In genomic region chr1:65062339-65062738, GRCh38 we compare ENCODE assay signal across 20 cellular contexts.
DNase-seq lines count a peak whose midpoint lies in the region; ATAC-seq, FAIRE-seq and TF ChIP-seq lines count a peak whose summit lies in the region.
"Had no signal": no experiment of that assay in that cellular context is flagged by ENCODE, and none has a peak within 500 bp of the region (broad histone marks: within the 10 kb centered on the region; RNA-seq: fewer than 3 reads in every experiment).

No MANE protein-coding gene starts in this region.

- TF ChIP-seq RAD21 in GM12878 (IDR thresholded peaks at IDR 0.05; ENCODE audit: insufficient read depth, low read depth, low read length) (no peak), SK-N-SH (IDR thresholded peaks at IDR 0.05; ENCODE audit: low read length) (no peak)

- 78% methylated on average over 2 of the region's 2 CpGs for WGBS in GM12878 (ENCODE audit: insufficient coverage, insufficient replicate concordance, low lambda C conversion rate, missing lambda C conversion rate)
- WGBS in SK-N-SH (ENCODE audit: low lambda C conversion rate), result 82% methylated on average over 2 of the region's 2 CpGs

- H3K4me2 ChIP-seq in GM12878 (ENCODE audit: control insufficient read depth, insufficient read depth) (no peak overlapping the region), SK-N-SH (no peak overlapping the region)

- no peak for TF ChIP-seq EP300 in GM12878 (IDR thresholded peaks at IDR 0.05; ENCODE audit: borderline replicate concordance in 1 of 2, control insufficient read depth in 1 of 2, low read depth in 2 of 2, low read length in 2 of 2)
- no peak for TF ChIP-seq EP300 in SK-N-SH (IDR thresholded peaks at IDR 0.05; ENCODE audit: borderline replicate concordance in 1 of 2, low read depth in 1 of 2, low read length in 1 of 2)

- peak overlapping the region; percentile 38 to 72 (median 43) for H3K27ac Mint-ChIP-seq in CD4-positive, CD25-positive, alpha-beta regulatory T cell
- H3K27ac Mint-ChIP-seq: activated CD4-positive, alpha-beta memory T cell treated with anti-CD3 and anti-CD28 coated beads for 36 hours; HFFc6 had no signal

- H3K4me1 ChIP-seq in CD4-positive, CD25-positive, alpha-beta regulatory T cell (ENCODE audit: control insufficient read depth, insufficient read depth, low read length, poor library complexity, severe bottlenecking), result peaks cover 40% of the 10 kb centered on the region
- H3K4me1 ChIP-seq in HEK293 (ENCODE audit: control insufficient read depth, insufficient read depth, low read length) (peaks cover 11% of the 10 kb centered on the region; the same call in 1 of the 2 replicates), GM12878 (ENCODE audit: control insufficient read depth, insufficient read depth, low read length) (no peaks in the 10 kb centered on the region), gastrocnemius medialis (peaks cover 83 to 85% of the 10 kb centered on the region in 2 donors), SK-N-SH (ENCODE audit: control insufficient read depth in 1 of 2, insufficient read depth in 2 of 2, low read depth in 1 of 2, low read length in 1 of 2) (peaks cover 8 to 12% of the 10 kb centered on the region in 2 experiments; a peak in 3 of 4 replicates)

- intact Hi-C loops in GM12878 (cut with micrococcal nuclease; ENCODE audit: unreplicated experiment) (no loop called here), gastrocnemius medialis (cut with DNase I; ENCODE audit: low total_unique reads) (loop anchor here (10.0 kb wide), 1 partner anchor 622 kb away; no protein-coding TSS in a partner anchor)

- H3K9me3 ChIP-seq in CD4-positive, CD25-positive, alpha-beta regulatory T cell (ENCODE audit: control insufficient read depth in 2 of 2, low read length in 2 of 2), result no peaks in the 10 kb centered on the region
- H3K9me3 ChIP-seq in HEK293 (ENCODE audit: control insufficient read depth, insufficient read depth, low read depth, low read length) (no peaks in the 10 kb centered on the region), GM12878 (replicated peaks; ENCODE audit: control insufficient read depth, insufficient read depth, low read length) (no peaks in the 10 kb centered on the region), gastrocnemius medialis (no peaks in the 10 kb centered on the region), SK-N-SH (no peaks in the 10 kb centered on the region)
- H3K9me3 ChIP-seq: MG63, prostate gland had no signal

- RAD21 ChIA-PET in GM12878 (lab: Charles Lee; ENCODE audit: unreplicated experiment), result interaction anchor here (0.5 to 2.0 kb wide), 5 partner anchors 13 to 1193 kb away, joined by 3 to 6 read pairs (median 4); no protein-coding TSS in a partner anchor

- TF ChIP-seq POLR2A in GM12878 (IDR thresholded peaks at IDR 0.05; ENCODE audit: low read depth, low read length), result no peak
- no peak for TF ChIP-seq POLR2A in gastrocnemius medialis (IDR thresholded peaks at IDR 0.05)

- TF ChIP-seq CTCF in HEK293 (tag by site-specific recombination; IDR thresholded peaks at IDR 0.05), result no peak
- TF ChIP-seq CTCF in GM12878 (IDR thresholded peaks at IDR 0.05 in 2 of 3, conservative IDR thresholded peaks at IDR 0.05 in 1 of 3; ENCODE audit: control insufficient read depth in 2 of 3, extremely low read depth in 1 of 3, insufficient read depth in 1 of 3, low read depth in 3 of 3, low read length in 3 of 3), result no peak
- TF ChIP-seq CTCF in gastrocnemius medialis (IDR thresholded peaks at IDR 0.05 in 4 of 5, conservative IDR thresholded peaks at IDR 0.05 in 1 of 5), result no peak
- TF ChIP-seq CTCF in SK-N-SH (IDR thresholded peaks at IDR 0.05), result no peak

- H3K79me2 ChIP-seq in GM12878 (ENCODE audit: control insufficient read depth, insufficient read depth, low read length), result no peaks in the 10 kb centered on the region
- H3K79me2 ChIP-seq in SK-N-SH (ENCODE audit: insufficient read depth), result peaks cover 6% of the 10 kb centered on the region; the same call in 1 of the 2 replicates

- SMC1A ChIA-PET in GM12878 (lab: Charles Lee; ENCODE audit: uncharacterized antibody, unreplicated experiment), result interaction anchor here (0.6 to 3.4 kb wide), 9 partner anchors 8 to 1181 kb away, joined by 3 to 16 read pairs (median 3); no protein-coding TSS in a partner anchor

- H4K20me1 ChIP-seq in GM12878 (ENCODE audit: control insufficient read depth, insufficient read depth) (no peaks in the 10 kb centered on the region), SK-N-SH (ENCODE audit: insufficient read depth) (peaks cover 6% of the 10 kb centered on the region; the same call in 1 of the 2 replicates)

- no peak overlapping the region for H2AFZ ChIP-seq in GM12878 (ENCODE audit: control insufficient read depth, low read depth, low read length)
- no peak overlapping the region for H2AFZ ChIP-seq in SK-N-SH (ENCODE audit: low read depth)

- peak overlapping the region in 3 of 4 donors; percentile 41 to 80 (median 52) for H3K4me3 Mint-ChIP-seq in CD4-positive, CD25-positive, alpha-beta regulatory T cell
- H3K4me3 Mint-ChIP-seq: activated CD4-positive, alpha-beta memory T cell treated with anti-CD3 and anti-CD28 coated beads for 36 hours; HFFc6 had no signal

- POLR2A ChIA-PET in HEK293 (lab: Yijun Ruan, JAX), result no interaction called here
- POLR2A ChIA-PET in GM12878 (lab: Charles Lee), result no interaction called here
- POLR2A ChIA-PET in SK-N-SH (lab: Yijun Ruan, JAX), result no interaction called here

- peak overlapping the region; percentile 39 for H3K27ac ChIP-seq in CD4-positive, CD25-positive, alpha-beta regulatory T cell (ENCODE audit: insufficient read depth, low read length, poor library complexity, severe bottlenecking)
- H3K27ac ChIP-seq in HEK293 (ENCODE audit: extremely low read depth, low read depth, low read length) (no peak overlapping the region), GM12878 (ENCODE audit: control insufficient read depth, insufficient read depth) (no peak overlapping the region), gastrocnemius medialis (peak overlapping the region; percentile 1 to 66 (median 54)), SK-N-SH (ENCODE audit: low read depth in 2 of 2, low read length in 1 of 2) (no peak overlapping the region)
- H3K27ac ChIP-seq: C4-2B, prostate gland had no signal

- H3K36me3 ChIP-seq in CD4-positive, CD25-positive, alpha-beta regulatory T cell (ENCODE audit: control insufficient read depth, insufficient read depth, low read length), result peaks cover 13% of the 10 kb centered on the region
- H3K36me3 ChIP-seq in HEK293 (ENCODE audit: control insufficient read depth in 2 of 2, insufficient read depth in 1 of 2, low read length in 2 of 2) (peaks cover 2 to 13% of the 10 kb centered on the region in 2 experiments; a peak in 2 of 3 replicates), GM12878 (ENCODE audit: control insufficient read depth in 2 of 2, insufficient read depth in 2 of 2, low read length in 1 of 2) (no peaks in the 10 kb centered on the region), gastrocnemius medialis (peaks cover 0 to 12% of the 10 kb centered on the region in 2 donors), SK-N-SH (replicated peaks in 1 of 2; ENCODE audit: control insufficient read depth in 1 of 2, insufficient read depth in 2 of 2, low read length in 1 of 2) (peaks cover 0 to 9% of the 10 kb centered on the region in 2 experiments)
- H3K36me3 ChIP-seq: MG63, prostate gland had no signal

- DNase-seq in CD4-positive, CD25-positive, alpha-beta regulatory T cell, result no peak
- DNase-seq in GM12878 (ENCODE audit: low read depth, low spot score), result no peak
- DNase-seq in gastrocnemius medialis, result no peak
- no peak for DNase-seq in HK-2 (ENCODE audit: unreplicated experiment)
- no peak for DNase-seq in T-helper 2 cell
- DNase-seq in SK-N-SH, result no peak
- DNase-seq: activated CD4-positive, alpha-beta memory T cell treated with anti-CD3 and anti-CD28 coated beads for 36 hours; activated gamma-delta T cell treated with Interleukin-2 at 50 U/mL for 16 hours; amygdala; DMS 273 treated with DMSO at 0.1 percent for 48 hours; HFFc6; MG63; NCI-H2081 treated with DMSO at 0.1 percent for 48 hours; NCI-H446; stimulated activated CD4-positive, alpha-beta T cell treated with anti-CD3 and anti-CD28 coated beads, Interleukin-1b, Interleukin-23, amount 100 ng/mL, for 48 hours had no signal

- H3K27me3 ChIP-seq in CD4-positive, CD25-positive, alpha-beta regulatory T cell (ENCODE audit: control insufficient read depth, insufficient read depth, low read length), result no peaks in the 10 kb centered on the region
- H3K27me3 ChIP-seq in GM12878 (replicated peaks in 1 of 2; ENCODE audit: control insufficient read depth in 2 of 2, insufficient read depth in 2 of 2, low read length in 1 of 2) (peaks cover 3 to 4% of the 10 kb centered on the region in 2 experiments; a peak in 3 of 4 replicates), gastrocnemius medialis (no peaks in the 10 kb centered on the region), SK-N-SH (ENCODE audit: insufficient read depth) (no peaks in the 10 kb centered on the region)
- H3K27me3 ChIP-seq: MG63 had no signal

- ATAC-seq in CD4-positive, CD25-positive, alpha-beta regulatory T cell (ENCODE audit: low read depth in 2 of 2), result no peak
- ATAC-seq in GM12878, result no peak
- ATAC-seq in gastrocnemius medialis, result no peak

- H3F3A ChIP-seq in SK-N-SH (replicated peaks; ENCODE audit: insufficient read depth), result peaks cover 2% of the 10 kb centered on the region

- H3K9me2 ChIP-seq in SK-N-SH, result no peaks in the 10 kb centered on the region

- FAIRE-seq in GM12878 (lab: Jason Lieb, UNC), result peak; percentile 13
- FAIRE-seq: endometrium, islet of Langerhans had no signal

- CTCF ChIA-PET in HEK293 (lab: Yijun Ruan, JAX) (interaction anchor here (0.6 to 4.9 kb wide), 13 partner anchors 13 to 1771 kb away, joined by 3 to 47 read pairs (median 3); no protein-coding TSS in a partner anchor), GM12878 (lab: Yijun Ruan, JAX) (interaction anchor here (0.6 to 5.9 kb wide), 13 partner anchors 8 to 629 kb away, joined by 3 to 63 read pairs (median 4); no protein-coding TSS in a partner anchor), SK-N-SH (lab: Yijun Ruan, JAX) (interaction anchor here (0.9 to 5.5 kb wide), 7 partner anchors 13 to 625 kb away, joined by 3 to 45 read pairs (median 5); no protein-coding TSS in a partner anchor)

- no peak overlapping the region for H3K4me3 ChIP-seq in CD4-positive, CD25-positive, alpha-beta regulatory T cell (ENCODE audit: low read depth, low read length)
- H3K4me3 ChIP-seq in HEK293 (ENCODE audit: low read depth, low read length) (no peak overlapping the region), GM12878 (no peak overlapping the region), gastrocnemius medialis (peak overlapping the region in 1 of 4 donors; percentile 2), SK-N-SH (ENCODE audit: low read depth in 2 of 2, low read length in 1 of 2) (no peak overlapping the region)
- H3K4me3 ChIP-seq: MG63, prostate gland had no signal

- no TSS peak for BruUV-seq in GM12878 (replicated peaks; lab: Mats Ljungman, UMichigan)

- no peaks in the 10 kb centered on the region for H3K9me3 Mint-ChIP-seq in CD4-positive, CD25-positive, alpha-beta regulatory T cell
- H3K9me3 Mint-ChIP-seq: activated CD4-positive, alpha-beta memory T cell treated with anti-CD3 and anti-CD28 coated beads for 36 hours; HFFc6 had no signal

- peaks cover 30 to 69% (median 47%) of the 10 kb centered on the region in 4 donors for H3K4me1 Mint-ChIP-seq in CD4-positive, CD25-positive, alpha-beta regulatory T cell

- in situ Hi-C loops in GM12878 (cut with MboI) (loop anchor here (25.0 kb wide), 1 partner anchor 150 kb away; no protein-coding TSS in a partner anchor), gastrocnemius medialis (cut with MboI; ENCODE audit: low sequenced_read_pairs in 4 of 4) (loop anchor here in 2 of 4 donors (25.0 kb wide), 2 partner anchors 200 to 1275 kb away; no protein-coding TSS in a partner anchor)

- peaks cover under 1% of the 10 kb centered on the region for H3K27me3 Mint-ChIP-seq in CD4-positive, CD25-positive, alpha-beta regulatory T cell
- H3K27me3 Mint-ChIP-seq: activated CD4-positive, alpha-beta memory T cell treated with anti-CD3 and anti-CD28 coated beads for 36 hours had no signal

- H3K9ac ChIP-seq in GM12878 (ENCODE audit: control insufficient read depth, insufficient read depth, low read length), result no peak overlapping the region
- H3K9ac ChIP-seq in SK-N-SH, result no peak overlapping the region

- peaks cover 3% of the 10 kb centered on the region for H3K36me3 Mint-ChIP-seq in CD4-positive, CD25-positive, alpha-beta regulatory T cell

Comparison
In these comparisons a context has a peak if more than half of its experiments do, and no peak if none do; other contexts are left out.
1. H3K27ac ChIP-seq: peak in CD4-positive, CD25-positive, alpha-beta regulatory T cell (single experiment) and gastrocnemius medialis (4 of 4); none in HEK293 (single experiment), GM12878 (single experiment) and SK-N-SH (0 of 2).